8 cellular contexts compared by ENCODE assay signal in genomic region chr3:50274371-50275104, GRCh38. TPM values are rescaled to one million over a fixed set of nuclear protein-coding genes. Genes with fewer than 3 reads are reported as not detected.
DNase-seq lines count a peak whose midpoint lies in the region; ATAC-seq and TF ChIP-seq lines count a peak whose summit lies in the region.

No MANE protein-coding gene starts in this region.

- WGBS in right lobe of liver (ENCODE audit: insufficient coverage, low coverage, low lambda C conversion rate, missing lambda C conversion rate), result 16% methylated on average over 10 of the region's 26 CpGs

- TF ChIP-seq POLR2A in right lobe of liver (IDR thresholded peaks at IDR 0.05), result no peak

- no peak overlapping the region for H3K27ac ChIP-seq in right lobe of liver

- intact Hi-C loops in right lobe of liver (cut with DNase I), result loop anchor here (5.0 kb wide), 4 partner anchors 47 to 82 kb away; partner anchors contain the start of genes GNAT1 (in 1 of the 2), HYAL2 (in 1 of the 2) and TUSC2 (in 1 of the 2)

- TF ChIP-seq CTCF in GM12865 (IDR thresholded peaks at IDR 0.05; ENCODE audit: insufficient read depth, low read depth, low read length, missing control alignments), result peak; percentile 78
- peak; percentile 73 to 79 (median 76) for TF ChIP-seq CTCF in right lobe of liver (IDR thresholded peaks at IDR 0.05)

- no peaks in the 10 kb centered on the region for H3K36me3 ChIP-seq in right lobe of liver

- peak; percentile 59 to 63 (median 62) for ATAC-seq in right lobe of liver
- ATAC-seq in HG03439 (IDR thresholded peaks at IDR 0.05; ENCODE audit: unreplicated experiment), result no peak
- ATAC-seq in GM21528 (IDR thresholded peaks at IDR 0.05; ENCODE audit: low FRiP score, unreplicated experiment), result no peak

- H3K27me3 ChIP-seq in right lobe of liver, result no peaks in the 10 kb centered on the region

- peaks cover 0 to 31% (median 5%) of the 10 kb centered on the region in 4 donors for H3K4me1 ChIP-seq in right lobe of liver

- DNase-seq in GM12865 (ENCODE audit: low read depth), result peak; percentile 85
- DNase-seq in NCI-H1105 treated with DMSO at 0.1 percent for 48 hours (lab: John Stamatoyannopoulos, UW), result peak; percentile 38
- DNase-seq in activated CD4-positive, alpha-beta T cell treated with anti-CD3 and anti-CD28 coated beads for 1 hour, result peak; percentile 55
- DNase-seq in cerebellar cortex (ENCODE audit: low spot score), result peak; percentile 68
- DNase-seq in right lobe of liver, result peak; percentile 75 to 81 (median 79)
- DNase-seq in stimulated activated CD8-positive, alpha-beta memory T cell treated with anti-CD3 and anti-CD28 coated beads, Interleukin-4, amount 100 ng/mL, for 24 hours (ENCODE audit: low read depth), result peak; percentile 47

- no peaks in the 10 kb centered on the region for H3K9me3 ChIP-seq in right lobe of liver

- H3K4me3 ChIP-seq in GM12865 (ENCODE audit: low read depth, low read length) (no peak overlapping the region), right lobe of liver (no peak overlapping the region)

RNA-seq across cellular contexts. Expression of gene LSMEM2, which starts 4.3 kb away (rescaled TPM):
- not detected for total RNA-seq in right lobe of liver

RNA-seq across cellular contexts. Expression of gene SEMA3B, which starts 5.6 kb away (rescaled TPM):
- 1 to 10 TPM; 1.7 to 4.5 (median 2.6) TPM for total RNA-seq in right lobe of liver

RNA-seq across cellular contexts. Expression of gene IFRD2, which starts 17.7 kb away (rescaled TPM):
- 10 to 100 TPM; 40.8 to 71.0 (median 56.3) TPM for total RNA-seq in right lobe of liver

RNA-seq across cellular contexts. Expression of gene HYAL3, which starts 24.7 kb away (rescaled TPM):
- 1 to 10 TPM; 1.8 to 7.5 (median 3.1) TPM for total RNA-seq in right lobe of liver

RNA-seq across cellular contexts. Expression of gene NAA80, which starts 24.7 kb away (rescaled TPM):
- total RNA-seq in right lobe of liver, result 1 to 10 TPM; 2.5 to 6.2 (median 3.5) TPM

Comparison
In these comparisons a context has a peak if more than half of its experiments do, and no peak if none do; other contexts are left out.
1. ATAC-seq: peak in right lobe of liver (4 of 4); none in HG03439 (single experiment) and GM21528 (single experiment).
2. Peak in every context shown above with its lines, with median percentiles within 50 percentile points of each other: DNase-seq.